In genomic region chrX:53332204-53332603, GRCh38 we compare ENCODE assay signal across 25 cellular contexts. TPM values are rescaled to one million over a fixed set of nuclear protein-coding genes. Genes with fewer than 3 reads are reported as not detected.
A peak's percentile ranks its signal among the peaks of the same experiment; 100 is the strongest.
DNase-seq lines count a peak whose midpoint lies in the region; ATAC-seq and TF ChIP-seq lines count a peak whose summit lies in the region.
"Had no signal": no experiment of that assay in that cellular context is flagged by ENCODE, and none has a peak within 500 bp of the region (broad histone marks: within the 10 kb centered on the region; RNA-seq: fewer than 3 reads in every experiment).

No MANE protein-coding gene starts in this region.

- peaks cover 31% of the 10 kb centered on the region for H3K27me3 ChIP-seq in A673 (replicated peaks; ENCODE audit: insufficient read depth, low read depth, low read length, poor library complexity)
- H3K27me3 ChIP-seq: BE2C had no signal

- in situ Hi-C loops in G401 (cut with HindIII; ENCODE audit: low sequenced_read_pairs), result no loop called here

- H3K9me3 ChIP-seq in A673 (ENCODE audit: low read depth, low read length, poor library complexity, severe bottlenecking), result no peaks in the 10 kb centered on the region
- H3K9me3 ChIP-seq: A549, BE2C, BLaER1 had no signal

- intact Hi-C loops in A673 (cut with micrococcal nuclease; ENCODE audit: unreplicated experiment), result no loop called here

- POLR2A ChIA-PET in A673 (lab: Charles Lee; ENCODE audit: low non-redundant PET), result interaction anchor here (0.7 kb wide), 1 partner anchor 1678 kb away, joined by 3 read pairs; no protein-coding TSS in a partner anchor

- no peak for TF ChIP-seq CTCF in A673 (conservative IDR thresholded peaks at IDR 0.05; ENCODE audit: low read depth, low read length)

- CTCF ChIA-PET in A673 (lab: Charles Lee), result interaction anchor here (1.2 kb wide), 1 partner anchor 38 kb away, joined by 3 read pairs; no protein-coding TSS in a partner anchor

- H3K4me1 ChIP-seq in A673 (ENCODE audit: insufficient read depth, low read length, poor library complexity, severe bottlenecking), result no peaks in the 10 kb centered on the region
- H3K4me1 ChIP-seq: A549, BE2C, BLaER1 had no signal

- H3K36me3 ChIP-seq in A673 (ENCODE audit: insufficient read depth, low read length, poor library complexity, severe bottlenecking), result no peaks in the 10 kb centered on the region
- H3K36me3 ChIP-seq: BE2C, BLaER1 had no signal

- H3K27ac ChIP-seq in angular gyrus (ENCODE audit: low read depth, low read length), result peak overlapping the region; percentile 64
- H3K27ac ChIP-seq in cingulate gyrus (ENCODE audit: low read depth, low read length), result peak overlapping the region; percentile 7
- H3K27ac ChIP-seq in A673 (ENCODE audit: low read depth, low read length, poor library complexity, severe bottlenecking), result no peak overlapping the region
- H3K27ac ChIP-seq: 22Rv1, A549, BLaER1 had no signal

- BruUV-seq in A673 (replicated peaks; lab: Mats Ljungman, UMichigan), result no TSS peak

- H3K4me3 ChIP-seq in A673 (ENCODE audit: low read depth, low read length, poor library complexity, severe bottlenecking), result no peak overlapping the region
- H3K4me3 ChIP-seq: A549, BLaER1 had no signal

- peak; percentile 29 for DNase-seq in G401 (ENCODE audit: low spot score)
- DNase-seq in occipital lobe (lab: John Stamatoyannopoulos, UW), result peak; percentile 3
- no peak for DNase-seq in stimulated activated CD4-positive, alpha-beta T cell treated with anti-CD3 and anti-CD28 coated beads, Interleukin-12 subunit alpha, Interleukin-12 subunit beta, amount 100 ng/mL, for 4 hours
- no peak for DNase-seq in A673 (ENCODE audit: low spot score)
- DNase-seq: ACHN; BE2C; C1 segment of cervical spinal cord; CD4-positive, alpha-beta memory T cell; CD4-positive, CD25-positive, alpha-beta regulatory T cell; CD8-positive, alpha-beta memory T cell; COR-L47; DMS 273 treated with DMSO at 0.1 percent for 48 hours; DMS153; DMS53; DMS79; DND-41; EL; GF-D8 had no signal

- ATAC-seq in GM18502 (IDR thresholded peaks at IDR 0.05; ENCODE audit: poor library complexity, unreplicated experiment) (no peak), GM21423 (IDR thresholded peaks at IDR 0.05; ENCODE audit: unreplicated experiment) (no peak)
- ATAC-seq: A549 had no signal

RNA-seq across cellular contexts. Expression of gene IQSEC2, which starts 50.8 kb away (rescaled TPM):
- 16.0 and 18.4 TPM in 2 replicates for total RNA-seq in G401 (2014; rRNA removed; shearing (Covaris generic))
- total RNA-seq in occipital lobe, result 8.6 TPM
- 8.1 and 8.9 TPM in 2 replicates for total RNA-seq in A673 (2021)

Comparison
In these comparisons a context has a peak if more than half of its experiments do, and no peak if none do; other contexts are left out.
1. DNase-seq: peak in G401 (single experiment) and occipital lobe (single experiment); none in stimulated activated CD4-positive, alpha-beta T cell treated with anti-CD3 and anti-CD28 coated beads, Interleukin-12 subunit alpha, Interleukin-12 subunit beta, amount 100 ng/mL, for 4 hours (single experiment) and A673 (single experiment).